In genomic region chr12:21971344-21971743, GRCh38 we compare ENCODE assay signal across 1 cellular context.
TF ChIP-seq lines count a peak whose summit lies in the region.

No MANE protein-coding gene starts in this region.

TF ChIP-seq in WTC11, 78 proteins besides CTCF, POLR2A, EP300 and RAD21:
- TF ChIP-seq PRDM15 (CRISPR knock-in tag; IDR thresholded peaks at IDR 0.05) (no peak), TEAD1 (CRISPR knock-in tag; IDR thresholded peaks at IDR 0.05) (no peak), FOXP1 (CRISPR knock-in tag; IDR thresholded peaks at IDR 0.05; ENCODE audit: borderline replicate concordance) (no peak), CREB1 (CRISPR knock-in tag; IDR thresholded peaks at IDR 0.05) (no peak), GRHL2 (CRISPR knock-in tag; IDR thresholded peaks at IDR 0.05; ENCODE audit: insufficient replicate concordance, severe bottlenecking) (no peak), ZMAT4 (CRISPR knock-in tag; IDR thresholded peaks at IDR 0.05) (no peak), CDX4 (CRISPR knock-in tag; IDR thresholded peaks at IDR 0.05; ENCODE audit: borderline replicate concordance) (no peak), ESRRA (CRISPR knock-in tag; IDR thresholded peaks at IDR 0.05; ENCODE audit: borderline replicate concordance) (no peak), ETV6 (CRISPR knock-in tag; IDR thresholded peaks at IDR 0.05) (no peak), NFATC4 (CRISPR knock-in tag; IDR thresholded peaks at IDR 0.05) (no peak), PRRX2 (CRISPR knock-in tag; IDR thresholded peaks at IDR 0.05) (no peak), ZNF671 (CRISPR knock-in tag; IDR thresholded peaks at IDR 0.05) (no peak)
- TF ChIP-seq, protein P1, sequence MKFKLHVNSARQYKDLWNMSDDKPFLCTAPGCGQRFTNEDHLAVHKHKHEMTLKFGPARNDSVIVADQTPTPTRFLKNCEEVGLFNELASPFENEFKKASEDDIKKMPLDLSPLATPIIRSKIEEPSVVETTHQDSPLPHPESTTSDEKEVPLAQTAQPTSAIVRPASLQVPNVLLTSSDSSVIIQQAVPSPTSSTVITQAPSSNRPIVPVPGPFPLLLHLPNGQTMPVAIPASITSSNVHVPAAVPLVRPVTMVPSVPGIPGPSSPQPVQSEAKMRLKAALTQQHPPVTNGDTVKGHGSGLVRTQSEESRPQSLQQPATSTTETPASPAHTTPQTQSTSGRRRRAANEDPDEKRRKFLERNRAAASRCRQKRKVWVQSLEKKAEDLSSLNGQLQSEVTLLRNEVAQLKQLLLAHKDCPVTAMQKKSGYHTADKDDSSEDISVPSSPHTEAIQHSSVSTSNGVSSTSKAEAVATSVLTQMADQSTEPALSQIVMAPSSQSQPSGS (CRISPR knock-in tag; IDR thresholded peaks at IDR 0.05; ENCODE audit: borderline replicate concordance, low read depth), result no peak
- TF ChIP-seq, protein P2, sequence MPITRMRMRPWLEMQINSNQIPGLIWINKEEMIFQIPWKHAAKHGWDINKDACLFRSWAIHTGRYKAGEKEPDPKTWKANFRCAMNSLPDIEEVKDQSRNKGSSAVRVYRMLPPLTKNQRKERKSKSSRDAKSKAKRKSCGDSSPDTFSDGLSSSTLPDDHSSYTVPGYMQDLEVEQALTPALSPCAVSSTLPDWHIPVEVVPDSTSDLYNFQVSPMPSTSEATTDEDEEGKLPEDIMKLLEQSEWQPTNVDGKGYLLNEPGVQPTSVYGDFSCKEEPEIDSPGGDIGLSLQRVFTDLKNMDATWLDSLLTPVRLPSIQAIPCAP (CRISPR knock-in tag; IDR thresholded peaks at IDR 0.05), result no peak
- TF ChIP-seq, protein P3, sequence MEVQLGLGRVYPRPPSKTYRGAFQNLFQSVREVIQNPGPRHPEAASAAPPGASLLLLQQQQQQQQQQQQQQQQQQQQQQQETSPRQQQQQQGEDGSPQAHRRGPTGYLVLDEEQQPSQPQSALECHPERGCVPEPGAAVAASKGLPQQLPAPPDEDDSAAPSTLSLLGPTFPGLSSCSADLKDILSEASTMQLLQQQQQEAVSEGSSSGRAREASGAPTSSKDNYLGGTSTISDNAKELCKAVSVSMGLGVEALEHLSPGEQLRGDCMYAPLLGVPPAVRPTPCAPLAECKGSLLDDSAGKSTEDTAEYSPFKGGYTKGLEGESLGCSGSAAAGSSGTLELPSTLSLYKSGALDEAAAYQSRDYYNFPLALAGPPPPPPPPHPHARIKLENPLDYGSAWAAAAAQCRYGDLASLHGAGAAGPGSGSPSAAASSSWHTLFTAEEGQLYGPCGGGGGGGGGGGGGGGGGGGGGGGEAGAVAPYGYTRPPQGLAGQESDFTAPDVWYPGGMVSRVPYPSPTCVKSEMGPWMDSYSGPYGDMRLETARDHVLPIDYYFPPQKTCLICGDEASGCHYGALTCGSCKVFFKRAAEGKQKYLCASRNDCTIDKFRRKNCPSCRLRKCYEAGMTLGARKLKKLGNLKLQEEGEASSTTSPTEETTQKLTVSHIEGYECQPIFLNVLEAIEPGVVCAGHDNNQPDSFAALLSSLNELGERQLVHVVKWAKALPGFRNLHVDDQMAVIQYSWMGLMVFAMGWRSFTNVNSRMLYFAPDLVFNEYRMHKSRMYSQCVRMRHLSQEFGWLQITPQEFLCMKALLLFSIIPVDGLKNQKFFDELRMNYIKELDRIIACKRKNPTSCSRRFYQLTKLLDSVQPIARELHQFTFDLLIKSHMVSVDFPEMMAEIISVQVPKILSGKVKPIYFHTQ (CRISPR knock-in tag; IDR thresholded peaks at IDR 0.05), result no peak
- TF ChIP-seq, protein P4, sequence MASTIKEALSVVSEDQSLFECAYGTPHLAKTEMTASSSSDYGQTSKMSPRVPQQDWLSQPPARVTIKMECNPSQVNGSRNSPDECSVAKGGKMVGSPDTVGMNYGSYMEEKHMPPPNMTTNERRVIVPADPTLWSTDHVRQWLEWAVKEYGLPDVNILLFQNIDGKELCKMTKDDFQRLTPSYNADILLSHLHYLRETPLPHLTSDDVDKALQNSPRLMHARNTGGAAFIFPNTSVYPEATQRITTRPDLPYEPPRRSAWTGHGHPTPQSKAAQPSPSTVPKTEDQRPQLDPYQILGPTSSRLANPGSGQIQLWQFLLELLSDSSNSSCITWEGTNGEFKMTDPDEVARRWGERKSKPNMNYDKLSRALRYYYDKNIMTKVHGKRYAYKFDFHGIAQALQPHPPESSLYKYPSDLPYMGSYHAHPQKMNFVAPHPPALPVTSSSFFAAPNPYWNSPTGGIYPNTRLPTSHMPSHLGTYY (CRISPR knock-in tag; IDR thresholded peaks at IDR 0.05), result no peak
- TF ChIP-seq, protein P5, sequence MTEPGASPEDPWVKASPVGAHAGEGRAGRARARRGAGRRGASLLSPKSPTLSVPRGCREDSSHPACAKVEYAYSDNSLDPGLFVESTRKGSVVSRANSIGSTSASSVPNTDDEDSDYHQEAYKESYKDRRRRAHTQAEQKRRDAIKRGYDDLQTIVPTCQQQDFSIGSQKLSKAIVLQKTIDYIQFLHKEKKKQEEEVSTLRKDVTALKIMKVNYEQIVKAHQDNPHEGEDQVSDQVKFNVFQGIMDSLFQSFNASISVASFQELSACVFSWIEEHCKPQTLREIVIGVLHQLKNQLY (CRISPR knock-in tag; IDR thresholded peaks at IDR 0.05), result no peak
TF ChIP-seq in WTC11: peak in this region for 0.
